In the genomic region with DNA sequence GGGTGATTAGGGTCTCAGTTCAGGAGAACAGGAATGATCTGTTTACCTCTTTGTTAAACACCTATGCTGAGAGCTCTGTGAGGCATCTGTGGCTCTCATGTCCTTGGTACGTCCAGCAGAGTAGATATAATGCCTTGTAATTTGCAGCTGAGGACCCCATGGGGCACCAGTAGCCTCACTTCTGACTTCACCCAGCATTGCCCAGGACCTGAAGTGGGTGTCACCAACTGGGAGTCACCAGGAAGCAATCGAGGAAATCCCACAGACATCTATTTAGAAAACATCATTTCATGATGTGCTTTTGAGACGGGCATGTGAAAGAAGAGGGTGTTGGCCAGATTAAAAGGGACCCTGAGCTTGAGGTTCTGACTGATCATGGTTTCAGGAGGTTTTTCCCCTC, we compare ENCODE assay signal across 29 cellular contexts. TPM values are rescaled to one million over a fixed set of nuclear protein-coding genes. Genes with fewer than 3 reads are reported as not detected.
"Had no signal": no experiment of that assay in that cellular context is flagged by ENCODE, and none has a peak within 500 bp of the region (broad histone marks: within the 10 kb centered on the region; RNA-seq: fewer than 3 reads in every experiment).

No MANE protein-coding gene starts in this region.

- H3K36me3 ChIP-seq: ascending aorta had no signal

- H3K27ac Mint-ChIP-seq: activated CD8-positive, alpha-beta memory T cell treated with anti-CD3 and anti-CD28 coated beads, Interleukin-2, amount 10 ng/mL, durations not matched to agents 7 days and 5 days; activated naive CD8-positive, alpha-beta T cell treated with anti-CD3 and anti-CD28 coated beads, Interleukin-2, amount 50 U/mL, for 24 hours; activated T-cell treated with anti-CD3 and anti-CD28 coated beads, Interleukin-2, amount 50 U/mL, for 24 hours; activated T-helper 1 cell treated with anti-CD3 and anti-CD28 coated beads, Interleukin-12 subunit alpha, Interleukin-12 subunit beta, Interleukin-2, Interleukin-4 antibody, amounts not matched to agents 30 ng/mL and 10 ng/mL and 1 ng/mL, durations not matched to agents 14 hours and 24 hours and 36 hours; brain had no signal

- H3K4me1 ChIP-seq: ascending aorta had no signal

- H3K27me3 ChIP-seq: ascending aorta, SJCRH30 had no signal

- H3K36me3 Mint-ChIP-seq: activated CD8-positive, alpha-beta memory T cell treated with anti-CD3 and anti-CD28 coated beads, Interleukin-2, amount 10 ng/mL, durations not matched to agents 7 days and 5 days; activated naive CD4-positive, alpha-beta T cell treated with anti-CD3 and anti-CD28 coated beads, Interleukin-2, amount 50 U/mL, for 72 hours had no signal

- DNase-seq: activated CD4-positive, alpha-beta T cell treated with anti-CD3 and anti-CD28 coated beads for 4 hours; activated CD8-positive, alpha-beta memory T cell treated with anti-CD3 and anti-CD28 coated beads, Interleukin-2, amount 10 ng/mL, durations not matched to agents 7 days and 5 days; activated effector memory CD4-positive, alpha-beta T cell treated with anti-CD3 and anti-CD28 coated beads, Interleukin-2, amount 50 U/mL, for 16 hours; activated naive CD4-positive, alpha-beta T cell treated with Interleukin-2 at 50 U/mL for 16 hours; activated naive CD8-positive, alpha-beta T cell treated with anti-CD3 and anti-CD28 coated beads, Interleukin-2, amount 50 U/mL, for 24 hours; activated T-cell treated with anti-CD3 and anti-CD28 coated beads, Interleukin-2, amount 50 U/mL, for 24 hours; amniotic stem cell; Karpas-422; MM.1S; NCI-H1105 treated with DMSO at 0.1 percent for 48 hours; NCI-H1436 treated with DMSO at 0.1 percent for 48 hours; NCI-H187; NCI-H2081; NCI-H510A treated with DMSO at 0.1 percent for 48 hours; NCI-H69; NK-92 treated with Interleukin-12 subunit alpha and Interleukin-12 subunit beta, amount 100 ng/mL, for 24 hours; OCI-M1; Right ventricle myocardium superior; SJCRH30; SW 1271 had no signal

- H3K4me3 ChIP-seq: ascending aorta, SJCRH30 had no signal

- H3K4me3 Mint-ChIP-seq: activated CD8-positive, alpha-beta memory T cell treated with anti-CD3 and anti-CD28 coated beads, Interleukin-2, amount 10 ng/mL, durations not matched to agents 7 days and 5 days; activated naive CD8-positive, alpha-beta T cell treated with anti-CD3 and anti-CD28 coated beads, Interleukin-2, amount 50 U/mL, for 24 hours; activated T-cell treated with anti-CD3 and anti-CD28 coated beads, Interleukin-2, amount 50 U/mL, for 24 hours; activated T-helper 1 cell treated with anti-CD3 and anti-CD28 coated beads, Interleukin-12 subunit alpha, Interleukin-12 subunit beta, Interleukin-2, Interleukin-4 antibody, amounts not matched to agents 30 ng/mL and 10 ng/mL and 1 ng/mL, durations not matched to agents 14 hours and 24 hours and 36 hours; brain had no signal

- H3K27ac ChIP-seq: ascending aorta, RWPE1, SJCRH30 had no signal

- H3K9me3 ChIP-seq: ascending aorta, SJCRH30 had no signal

- H3K4me1 Mint-ChIP-seq: activated naive CD8-positive, alpha-beta T cell treated with anti-CD3 and anti-CD28 coated beads, Interleukin-2, amount 50 U/mL, for 24 hours had no signal

- ATAC-seq: activated CD4-positive, CD25-positive, alpha-beta regulatory T cell treated with anti-CD3 and anti-CD28 coated beads, Interleukin-2, amount 50 U/mL, for 24 hours; activated CD8-positive, alpha-beta memory T cell treated with anti-CD3 and anti-CD28 coated beads, Interleukin-2, amount 10 ng/mL, durations not matched to agents 7 days and 5 days; activated naive CD4-positive, alpha-beta T cell treated with anti-CD3 and anti-CD28 coated beads, Interleukin-2, amount 50 U/mL, for 72 hours; activated naive CD8-positive, alpha-beta T cell treated with anti-CD3 and anti-CD28 coated beads, Interleukin-2, amount 50 U/mL, for 24 hours; Panc1; SK-N-SH treated with all-trans-retinoic acid at 6 μM for 48 hours had no signal

- H3K9me3 Mint-ChIP-seq: activated naive CD4-positive, alpha-beta T cell treated with anti-CD3 and anti-CD28 coated beads, Interleukin-2, amount 50 U/mL, for 72 hours; activated naive CD8-positive, alpha-beta T cell treated with anti-CD3 and anti-CD28 coated beads, Interleukin-2, amount 50 U/mL, for 24 hours; activated T-cell treated with anti-CD3 and anti-CD28 coated beads, Interleukin-2, amount 50 U/mL, for 24 hours; activated T-helper 1 cell treated with anti-CD3 and anti-CD28 coated beads, Interleukin-12 subunit alpha, Interleukin-12 subunit beta, Interleukin-2, Interleukin-4 antibody, amounts not matched to agents 30 ng/mL and 10 ng/mL and 1 ng/mL, durations not matched to agents 14 hours and 24 hours and 36 hours had no signal

RNA-seq across cellular contexts. Expression of a gene that starts 8.8 kb away (rescaled TPM):
- total RNA-seq: activated CD8-positive, alpha-beta memory T cell treated with anti-CD3 and anti-CD28 coated beads, Interleukin-2, amount 10 ng/mL, durations not matched to agents 7 days and 5 days; activated T-helper 1 cell treated with anti-CD3 and anti-CD28 coated beads, Interleukin-12 subunit alpha, Interleukin-12 subunit beta, Interleukin-2, Interleukin-4 antibody, amounts not matched to agents 30 ng/mL and 10 ng/mL and 1 ng/mL, durations not matched to agents 14 hours and 24 hours and 36 hours; ascending aorta; Right ventricle myocardium superior; T-helper 1 cell treated with Interleukin-12 subunit alpha and Interleukin-12 subunit beta and Interleukin-4 antibody, amounts not matched to agents 30 ng/mL and 1 ng/mL, for 36 hours had no signal
